ENCODE assay signal across 23 cellular contexts in genomic region chr3:48592519-48593087, GRCh38. TPM values are rescaled to one million over a fixed set of nuclear protein-coding genes. Genes with fewer than 3 reads are reported as not detected.
A peak's percentile ranks its signal among the peaks of the same experiment; 100 is the strongest.
DNase-seq lines count a peak whose midpoint lies in the region; ATAC-seq, FAIRE-seq and TF ChIP-seq lines count a peak whose summit lies in the region.
"Had no signal": no experiment of that assay in that cellular context is flagged by ENCODE, and none has a peak within 500 bp of the region (broad histone marks: within the 10 kb centered on the region; RNA-seq: fewer than 3 reads in every experiment).

No MANE protein-coding gene starts in this region.

- H3K9me1 ChIP-seq in K562 (ENCODE audit: control insufficient read depth, insufficient read depth, low read length): no peaks in the 10 kb centered on the region

- intact Hi-C loops in K562 (cut with micrococcal nuclease): no loop called here

- H3K4me1 ChIP-seq in K562 (replicated peaks in 1 of 2; ENCODE audit: control insufficient read depth in 2 of 2, insufficient read depth in 2 of 2, low read length in 2 of 2) (peaks cover 12 to 48% of the 10 kb centered on the region in 2 experiments; a peak in 4 of 5 replicates), osteoblast (ENCODE audit: insufficient read depth, low read length) (peaks cover 16% of the 10 kb centered on the region)

- H3K9me3 ChIP-seq in K562 (replicated peaks; ENCODE audit: control insufficient read depth, insufficient read depth, low read depth, low read length) (no peaks in the 10 kb centered on the region), osteoblast (ENCODE audit: low read depth, low read length) (no peaks in the 10 kb centered on the region)
- H3K9me3 ChIP-seq: right atrium auricular region had no signal

- H2AFZ ChIP-seq in K562 (ENCODE audit: low read depth, low read length) (no peak overlapping the region), osteoblast (ENCODE audit: low read length) (no peak overlapping the region)

- H3K27ac ChIP-seq in K562 (ENCODE audit: extremely low read depth, low read depth, low read length) (no peak overlapping the region), osteoblast (ENCODE audit: low read depth, low read length) (no peak overlapping the region)
- H3K27ac ChIP-seq: epithelial cell of prostate, right atrium auricular region had no signal

- TF ChIP-seq CTCF in K562 (IDR thresholded peaks at IDR 0.05 in 2 of 3, conservative IDR thresholded peaks at IDR 0.05 in 1 of 3; ENCODE audit: insufficient read depth in 2 of 3, low read depth in 1 of 3, low read length in 3 of 3) (no peak), osteoblast (IDR thresholded peaks at IDR 0.05; ENCODE audit: extremely low read depth, low read depth, low read length) (no peak)

- 0 out of 3 replicates have a peak, but pooled peaks have one; percentile 8 for ATAC-seq in K562
- ATAC-seq: HepG2 had no signal

- CTCF ChIA-PET in K562 (lab: Yijun Ruan, JAX; ENCODE audit: low intra/inter-chr PET ratio): no interaction called here

- TF ChIP-seq POLR2A in K562 (conservative IDR thresholded peaks at IDR 0.05): no peak

- H3K4me2 ChIP-seq in K562 (ENCODE audit: insufficient read depth, low read length) (no peak overlapping the region), osteoblast (ENCODE audit: insufficient read depth, low read length) (no peak overlapping the region)

- 18% methylated on average over 12 of the region's 21 CpGs for WGBS in K562 (ENCODE audit: insufficient coverage, low coverage, missing lambda C conversion rate)

- no peak for TF ChIP-seq RAD21 in Ishikawa (IDR thresholded peaks at IDR 0.05; ENCODE audit: low read depth)
- TF ChIP-seq RAD21 in K562 (CRISPR knock-in tag; conservative IDR thresholded peaks at IDR 0.05 in 1 of 2, IDR thresholded peaks at IDR 0.05 in 1 of 2): no peak

- in situ Hi-C loops in K562 (cut with MboI): no loop called here

- BruUV-seq in K562 (replicated peaks; lab: Mats Ljungman, UMichigan): no TSS peak

- POLR2A ChIA-PET in K562 (lab: Yijun Ruan, JAX): interaction anchor here (1.0 kb wide), 1 partner anchor 153 kb away, joined by 4 read pairs; no protein-coding TSS in a partner anchor

- H3K79me2 ChIP-seq in K562 (ENCODE audit: control insufficient read depth, insufficient read depth, low read length) (no peaks in the 10 kb centered on the region), osteoblast (ENCODE audit: insufficient read depth, low read length) (peaks cover 6% of the 10 kb centered on the region)

- 0 out of 3 replicates have a peak, but pooled peaks cover 4% of the 10 kb centered on the region for H3K36me3 ChIP-seq in K562 (ENCODE audit: control insufficient read depth, insufficient read depth, low read length)
- H3K36me3 ChIP-seq in osteoblast (ENCODE audit: insufficient read depth, low read length): peaks cover 8% of the 10 kb centered on the region

- H3K4me3 ChIP-seq in K562 (no peak overlapping the region), osteoblast (ENCODE audit: insufficient read depth, low read length) (no peak overlapping the region)
- H3K4me3 ChIP-seq: right atrium auricular region had no signal

- TF ChIP-seq EP300 in Ishikawa (IDR thresholded peaks at IDR 0.05; ENCODE audit: borderline replicate concordance): no peak
- no peak for TF ChIP-seq EP300 in K562 (IDR thresholded peaks at IDR 0.05; ENCODE audit: low read length)

- DNase-seq in EH (ENCODE audit: low read depth) (peak; percentile 42), K562 (ENCODE audit: extremely low read depth in 1 of 4, low spot score in 3 of 4) (peak in 1 of 4 experiments; percentile 27), osteoblast (ENCODE audit: insufficient read length, low spot score, missing footprints) (peak; percentile 93), NCI-H146 treated with DMSO at 0.1 percent for 48 hours (lab: John Stamatoyannopoulos, UW; ENCODE audit: unreplicated experiment) (no peak), activated T-cell treated with anti-CD3 and anti-CD28 coated beads for 4 hours (no peak)
- no peak for DNase-seq in activated CD4-positive, alpha-beta T cell treated with anti-CD3 and anti-CD28 coated beads for 1 hour
- DNase-seq: activated CD4-positive, alpha-beta T cell treated with anti-CD3 and anti-CD28 coated beads, Interleukin-2, amount 10 ng/mL, durations not matched to agents 24 days and 14 days; activated naive CD4-positive, alpha-beta T cell; activated T-cell treated with anti-CD3 and anti-CD28 coated beads, Interleukin-2, amount 50 U/mL, for 48 hours; DND-41; glutamatergic neuron; NCI-H1092; NCI-H187; NCI-H526; NK-92 treated with Interleukin-12 subunit alpha and Interleukin-12 subunit beta, amount 100 ng/mL, for 24 hours; stimulated activated CD4-positive, alpha-beta T cell treated with anti-CD3 and anti-CD28 coated beads, Interleukin-12 subunit alpha, Interleukin-12 subunit beta, amount 100 ng/mL, for 4 hours; stimulated activated CD4-positive, alpha-beta T cell treated with anti-CD3 and anti-CD28 coated beads, Interleukin-4, amount 100 ng/mL, for 1 hour had no signal

- FAIRE-seq in K562 (lab: Jason Lieb, UNC): no peak
- FAIRE-seq: GM12891, HepG2 had no signal

- H4K20me1 ChIP-seq in K562 (replicated peaks; ENCODE audit: control insufficient read depth, insufficient read depth, low read length): no peaks in the 10 kb centered on the region
- no peaks in the 10 kb centered on the region for H4K20me1 ChIP-seq in osteoblast (ENCODE audit: insufficient read depth, low read length)

- H3K27me3 ChIP-seq in K562 (ENCODE audit: control insufficient read depth in 2 of 2, insufficient read depth in 2 of 2, low read length in 2 of 2) (peaks cover 0 to 31% of the 10 kb centered on the region in 2 experiments; a peak in 3 of 5 replicates), osteoblast (ENCODE audit: insufficient read depth, low read length) (no peaks in the 10 kb centered on the region)
- H3K27me3 ChIP-seq: right atrium auricular region had no signal

- peak overlapping the region in 1 of 2 experiments; percentile 68; a peak in 2 of 4 replicates for H3K9ac ChIP-seq in K562 (ENCODE audit: insufficient read depth in 1 of 2, low read depth in 2 of 2, low read length in 2 of 2)

RNA-seq across cellular contexts. Expression of gene COL7A1, which starts 2.5 kb away (rescaled TPM):
- total RNA-seq in K562 (2011; cell fraction: chromatin; rRNA removed; ENCODE audit: low replicate concordance): 1.7 and 5.0 TPM in 2 replicates
- 2.9 and 4.5 TPM in 2 replicates for total RNA-seq in K562 (2011; cell fraction: nucleolus; rRNA removed)
- 1.5 and 2.3 TPM in 2 replicates for total RNA-seq in K562 (2011; cell fraction: nucleoplasm; rRNA removed)
- total RNA-seq in K562 (2014; rRNA removed) (0.09 and 0.61 TPM in 2 replicates), K562 (2014; rRNA removed; fragmentation: Illumina TruSeq; extraction: Trizol) (0.03 TPM in 1 of 2 replicates, not detected in the other), K562 (2015; rRNA removed; fragmentation: Illumina TruSeq; extraction: Trizol) (0.14 and 0.38 TPM in 2 replicates), K562 (2021) (0.31 and 0.49 TPM in 2 replicates), osteoblast (12.7 and 21.4 TPM in 2 replicates)
- polyA plus RNA-seq in K562 (2011; rRNA removed) (0.39 and 0.83 TPM in 2 replicates), K562 (2014; fragmentation: Illumina TruSeq; extraction: Trizol) (0.17 and 0.43 TPM in 2 replicates), K562 (2014; fragmentation: Nextera tagmentation; extraction: Ambion mirVana) (not detected), K562 (2014; rRNA removed) (0.28 and 0.66 TPM in 2 replicates)
- polyA plus RNA-seq in K562 (2011; cell fraction: cytosol; rRNA removed): 0.22 TPM in 2 replicates
- 8.7 and 11.5 TPM in 2 replicates for polyA plus RNA-seq in K562 (2011; cell fraction: nucleus; rRNA removed)
- polyA plus RNA-seq in K562 (2012): 0.87 and 4.2 TPM in 2 replicates
- 0.07 TPM in 1 of 2 replicates, not detected in the other for polyA minus RNA-seq in K562 (2011; rRNA and poly(A)+ RNA removed)
- polyA minus RNA-seq in K562 (2011; cell fraction: cytosol; rRNA and poly(A)+ RNA removed): 0.29 and 2.9 TPM in 2 replicates
- polyA minus RNA-seq in K562 (2011; cell fraction: nucleus; rRNA and poly(A)+ RNA removed): 1.1 and 1.6 TPM in 2 replicates

RNA-seq across cellular contexts. Expression of gene UQCRC1, which starts 16.8 kb away (rescaled TPM):
- total RNA-seq in K562 (2011; cell fraction: chromatin; rRNA removed; ENCODE audit: low replicate concordance): 163 and 409 TPM in 2 replicates
- 323 and 415 TPM in 2 replicates for total RNA-seq in K562 (2011; cell fraction: nucleolus; rRNA removed)
- 204 and 237 TPM in 2 replicates for total RNA-seq in K562 (2011; cell fraction: nucleoplasm; rRNA removed)
- total RNA-seq in K562 (2014; rRNA removed): 237 and 300 TPM in 2 replicates
- total RNA-seq in K562 (2014; rRNA removed; fragmentation: Illumina TruSeq; extraction: Trizol): 167 and 219 TPM in 2 replicates
- 249 and 268 TPM in 2 replicates for total RNA-seq in K562 (2015; rRNA removed; fragmentation: Illumina TruSeq; extraction: Trizol)
- 288 and 299 TPM in 2 replicates for total RNA-seq in K562 (2021)
- 424 and 448 TPM in 2 replicates for polyA plus RNA-seq in K562 (2011; rRNA removed)
- polyA plus RNA-seq in K562 (2011; cell fraction: cytosol; rRNA removed): 573 and 695 TPM in 2 replicates
- polyA plus RNA-seq in K562 (2011; cell fraction: nucleus; rRNA removed): 460 and 505 TPM in 2 replicates
- polyA plus RNA-seq in K562 (2012): 235 and 311 TPM in 2 replicates
- 253 and 318 TPM in 2 replicates for polyA plus RNA-seq in K562 (2014; fragmentation: Illumina TruSeq; extraction: Trizol)
- 100 to 1,000 TPM; 125 to 181 TPM for polyA plus RNA-seq in K562 (2014; fragmentation: Nextera tagmentation; extraction: Ambion mirVana)
- 274 and 293 TPM in 2 replicates for polyA plus RNA-seq in K562 (2014; rRNA removed)
- 501 and 672 TPM in 2 replicates for polyA minus RNA-seq in K562 (2011; rRNA and poly(A)+ RNA removed)
- 336 and 338 TPM in 2 replicates for polyA minus RNA-seq in K562 (2011; cell fraction: cytosol; rRNA and poly(A)+ RNA removed)
- 126 and 184 TPM in 2 replicates for polyA minus RNA-seq in K562 (2011; cell fraction: nucleus; rRNA and poly(A)+ RNA removed)
- total RNA-seq in osteoblast: 299 and 308 TPM in 2 replicates

RNA-seq across cellular contexts. Expression of gene TMEM89, which starts 29.0 kb away (rescaled TPM):
- not detected in 2 replicates for total RNA-seq in K562 (2011; cell fraction: chromatin; rRNA removed; ENCODE audit: low replicate concordance)
- total RNA-seq in K562 (2011; cell fraction: nucleolus; rRNA removed): not detected in 2 replicates
- total RNA-seq in K562 (2011; cell fraction: nucleoplasm; rRNA removed): not detected in 2 replicates
- total RNA-seq in K562 (2014; rRNA removed): not detected in 2 replicates
- not detected in 2 replicates for total RNA-seq in K562 (2014; rRNA removed; fragmentation: Illumina TruSeq; extraction: Trizol)
- not detected in 2 replicates for total RNA-seq in K562 (2015; rRNA removed; fragmentation: Illumina TruSeq; extraction: Trizol)
- total RNA-seq in K562 (2021): not detected in 2 replicates
- not detected in 2 replicates for polyA plus RNA-seq in K562 (2011; rRNA removed)
- not detected in 2 replicates for polyA plus RNA-seq in K562 (2011; cell fraction: cytosol; rRNA removed)
- not detected in 2 replicates for polyA plus RNA-seq in K562 (2011; cell fraction: nucleus; rRNA removed)
- not detected in 2 replicates for polyA plus RNA-seq in K562 (2012)
- not detected in 2 replicates for polyA plus RNA-seq in K562 (2014; fragmentation: Illumina TruSeq; extraction: Trizol)
- not detected for polyA plus RNA-seq in K562 (2014; fragmentation: Nextera tagmentation; extraction: Ambion mirVana)
- not detected in 2 replicates for polyA plus RNA-seq in K562 (2014; rRNA removed)
- polyA minus RNA-seq in K562 (2011; rRNA and poly(A)+ RNA removed): not detected in 2 replicates
- not detected in 2 replicates for polyA minus RNA-seq in K562 (2011; cell fraction: cytosol; rRNA and poly(A)+ RNA removed)
- polyA minus RNA-seq in K562 (2011; cell fraction: nucleus; rRNA and poly(A)+ RNA removed): not detected in 2 replicates
- 0.59 TPM in 1 of 2 replicates, not detected in the other for total RNA-seq in osteoblast
- total RNA-seq: right atrium auricular region had no signal
- polyA plus RNA-seq: adipose tissue had no signal

RNA-seq across cellular contexts. Expression of gene UCN2, which starts 29.0 kb away (rescaled TPM):
- 0.65 TPM in 1 of 2 replicates, not detected in the other for total RNA-seq in K562 (2011; cell fraction: chromatin; rRNA removed; ENCODE audit: low replicate concordance)
- 0.33 TPM in 1 of 2 replicates, not detected in the other for total RNA-seq in K562 (2011; cell fraction: nucleolus; rRNA removed)
- total RNA-seq in K562 (2011; cell fraction: nucleoplasm; rRNA removed): 0.29 and 0.38 TPM in 2 replicates
- total RNA-seq in K562 (2014; rRNA removed) (not detected in 2 replicates), K562 (2014; rRNA removed; fragmentation: Illumina TruSeq; extraction: Trizol) (not detected in 2 replicates), K562 (2015; rRNA removed; fragmentation: Illumina TruSeq; extraction: Trizol) (not detected in 2 replicates), K562 (2021) (0.11 TPM in 1 of 2 replicates, not detected in the other), osteoblast (0.29 and 0.72 TPM in 2 replicates)
- polyA plus RNA-seq in K562 (2011; rRNA removed) (0.05 and 0.08 TPM in 2 replicates), K562 (2014; fragmentation: Illumina TruSeq; extraction: Trizol) (not detected in 2 replicates), K562 (2014; fragmentation: Nextera tagmentation; extraction: Ambion mirVana) (not detected), K562 (2014; rRNA removed) (not detected in 2 replicates)
- 0.04 and 0.09 TPM in 2 replicates for polyA plus RNA-seq in K562 (2011; cell fraction: cytosol; rRNA removed)
- 0.13 and 0.44 TPM in 2 replicates for polyA plus RNA-seq in K562 (2011; cell fraction: nucleus; rRNA removed)
- polyA plus RNA-seq in K562 (2012): 0.16 TPM in 1 of 2 replicates, not detected in the other
- polyA minus RNA-seq in K562 (2011; rRNA and poly(A)+ RNA removed): not detected in 2 replicates
- polyA minus RNA-seq in K562 (2011; cell fraction: cytosol; rRNA and poly(A)+ RNA removed): not detected in 2 replicates
- polyA minus RNA-seq in K562 (2011; cell fraction: nucleus; rRNA and poly(A)+ RNA removed): not detected in 2 replicates
- total RNA-seq: activated CD4-positive, alpha-beta T cell treated with anti-CD3 and anti-CD28 coated beads, Interleukin-2, amount 10 ng/mL, durations not matched to agents 24 days and 14 days; right atrium auricular region had no signal

RNA-seq across cellular contexts. Expression of gene PFKFB4, which starts 36.0 kb away (rescaled TPM):
- total RNA-seq in K562 (2011; cell fraction: chromatin; rRNA removed; ENCODE audit: low replicate concordance): 136 and 240 TPM in 2 replicates
- total RNA-seq in K562 (2011; cell fraction: nucleolus; rRNA removed): 112 TPM in 2 replicates
- 150 and 164 TPM in 2 replicates for total RNA-seq in K562 (2011; cell fraction: nucleoplasm; rRNA removed)
- 15.3 and 16.6 TPM in 2 replicates for total RNA-seq in K562 (2014; rRNA removed)
- 9.6 and 11.3 TPM in 2 replicates for total RNA-seq in K562 (2014; rRNA removed; fragmentation: Illumina TruSeq; extraction: Trizol)
- total RNA-seq in K562 (2015; rRNA removed; fragmentation: Illumina TruSeq; extraction: Trizol): 12.9 and 14.7 TPM in 2 replicates
- 13.5 and 15.8 TPM in 2 replicates for total RNA-seq in K562 (2021)
- polyA plus RNA-seq in K562 (2011; rRNA removed): 56.3 and 71.4 TPM in 2 replicates
- polyA plus RNA-seq in K562 (2011; cell fraction: cytosol; rRNA removed): 69.3 and 79.6 TPM in 2 replicates
- polyA plus RNA-seq in K562 (2011; cell fraction: nucleus; rRNA removed): 150 and 157 TPM in 2 replicates
- 12.3 and 18.7 TPM in 2 replicates for polyA plus RNA-seq in K562 (2012)
- 13.8 and 14.5 TPM in 2 replicates for polyA plus RNA-seq in K562 (2014; fragmentation: Illumina TruSeq; extraction: Trizol)
- 1 to 10 TPM in 1 of 2 experiments, under 1 TPM in 1; 0.92 to 1.6 TPM for polyA plus RNA-seq in K562 (2014; fragmentation: Nextera tagmentation; extraction: Ambion mirVana)
- polyA plus RNA-seq in K562 (2014; rRNA removed): 13.2 and 14.0 TPM in 2 replicates
- 54.0 and 55.4 TPM in 2 replicates for polyA minus RNA-seq in K562 (2011; rRNA and poly(A)+ RNA removed)
- 29.7 and 40.0 TPM in 2 replicates for polyA minus RNA-seq in K562 (2011; cell fraction: cytosol; rRNA and poly(A)+ RNA removed)
- polyA minus RNA-seq in K562 (2011; cell fraction: nucleus; rRNA and poly(A)+ RNA removed): 42.4 and 62.3 TPM in 2 replicates
- total RNA-seq in osteoblast: 12.3 and 12.4 TPM in 2 replicates

Comparison
In these comparisons a context has a peak if more than half of its experiments do, and no peak if none do; other contexts are left out.
1. DNase-seq: peak in EH (single experiment) and osteoblast (single experiment); none in NCI-H146 treated with DMSO at 0.1 percent for 48 hours (single experiment), activated CD4-positive, alpha-beta T cell treated with anti-CD3 and anti-CD28 coated beads for 1 hour (single experiment) and activated T-cell treated with anti-CD3 and anti-CD28 coated beads for 4 hours (single experiment).